In the genomic region with DNA sequence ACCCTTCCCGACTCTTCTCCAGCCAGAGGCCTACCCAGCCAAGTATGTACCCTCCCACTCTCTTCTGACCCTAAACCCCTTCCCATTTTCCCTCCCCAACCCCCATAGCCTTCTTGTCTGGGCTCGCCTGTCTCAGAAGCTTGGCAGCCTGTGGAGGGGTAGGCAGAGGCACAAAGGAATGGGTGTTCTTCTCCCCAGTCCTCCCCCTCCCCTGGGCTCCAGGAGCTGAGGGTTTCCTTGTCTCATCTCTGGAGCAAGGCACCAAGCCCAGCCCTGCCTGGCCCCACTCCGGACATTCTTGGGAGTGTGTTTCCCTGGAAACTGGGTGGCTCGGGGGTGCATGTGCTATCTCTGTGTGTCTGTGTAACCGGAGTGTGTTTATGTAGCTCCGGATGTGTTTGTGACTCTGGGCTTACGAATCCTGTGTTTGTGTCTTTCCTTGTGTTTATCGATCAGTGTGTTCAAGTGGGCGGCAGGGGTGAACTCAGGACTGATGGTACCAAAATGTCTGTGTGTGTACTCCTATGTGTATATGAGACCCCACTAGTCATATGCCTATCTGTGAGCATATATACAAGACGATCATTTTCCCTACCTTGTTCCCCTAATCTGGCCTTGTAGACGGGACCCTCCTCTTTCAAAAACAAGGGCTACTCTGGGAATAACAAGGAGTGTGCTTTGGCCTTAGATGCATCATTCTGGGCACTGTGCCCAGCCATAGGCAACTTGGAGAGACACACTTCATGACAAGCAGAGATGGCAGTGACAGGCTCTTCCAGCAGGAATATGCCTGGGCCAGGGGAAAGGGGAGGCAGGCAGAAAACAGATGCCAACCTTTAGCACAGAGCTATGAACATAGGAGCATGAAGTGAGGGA, we compare ENCODE assay signal across 10 cellular contexts. TPM values are rescaled to one million over a fixed set of nuclear protein-coding genes. Genes with fewer than 3 reads are reported as not detected.
DNase-seq lines count a peak whose midpoint lies in the region; ATAC-seq and TF ChIP-seq lines count a peak whose summit lies in the region.
"Had no signal": no experiment of that assay in that cellular context is flagged by ENCODE, and none has a peak within 500 bp of the region (broad histone marks: within the 10 kb centered on the region; RNA-seq: fewer than 3 reads in every experiment).

No MANE protein-coding gene starts in this region.

- intact Hi-C loops in uterus (cut with DNase I; ENCODE audit: low total_unique reads), result no loop called here
- intact Hi-C loops in activated CD8-positive, alpha-beta T cell treated with anti-CD3 and anti-CD28 coated beads for 36 hours (cut with micrococcal nuclease), result no loop called here

- TF ChIP-seq POLR2A in uterus (IDR thresholded peaks at IDR 0.05), result no peak

- no peak overlapping the region for H3K9ac ChIP-seq in mucosa of rectum (ENCODE audit: low read depth in 1 of 2, low read length in 2 of 2)

- no peaks in the 10 kb centered on the region for H3K9me3 ChIP-seq in mucosa of rectum (ENCODE audit: control insufficient read depth in 2 of 2, low read length in 2 of 2)
- H3K9me3 ChIP-seq in uterus, result no peaks in the 10 kb centered on the region

- peaks cover 14% of the 10 kb centered on the region for H3K27me3 Mint-ChIP-seq in activated CD8-positive, alpha-beta T cell treated with anti-CD3 and anti-CD28 coated beads for 36 hours

- no peak overlapping the region for H3K27ac Mint-ChIP-seq in activated CD8-positive, alpha-beta T cell treated with anti-CD3 and anti-CD28 coated beads for 36 hours

- H3K27ac ChIP-seq in mucosa of rectum (ENCODE audit: low read depth in 2 of 2, low read length in 2 of 2) (peak overlapping the region; percentile 72), uterus (peak overlapping the region; percentile 86 to 90)

- CTCF ChIA-PET in activated CD8-positive, alpha-beta T cell treated with anti-CD3 and anti-CD28 coated beads for 36 hours (lab: Charles Lee), result interaction anchor here (2.2 kb wide), 1 partner anchor 9 kb away, joined by 7 read pairs; no protein-coding TSS in a partner anchor

- peaks cover 9% of the 10 kb centered on the region for H3K4me1 Mint-ChIP-seq in activated CD8-positive, alpha-beta T cell treated with anti-CD3 and anti-CD28 coated beads for 36 hours (ENCODE audit: low read depth)

- H3K4me3 Mint-ChIP-seq in activated CD8-positive, alpha-beta T cell treated with anti-CD3 and anti-CD28 coated beads for 36 hours, result no peak overlapping the region

- H3K27me3 ChIP-seq in mucosa of rectum (ENCODE audit: control insufficient read depth in 2 of 2, insufficient read depth in 2 of 2, low read length in 2 of 2), result peaks cover 0 to 2% of the 10 kb centered on the region in 2 donors
- no peaks in the 10 kb centered on the region for H3K27me3 ChIP-seq in uterus

- DNase-seq in activated effector memory CD4-positive, alpha-beta T cell treated with anti-CD3 and anti-CD28 coated beads, Interleukin-2, amount 50 U/mL, for 16 hours, result peak; percentile 46
- no peak for DNase-seq in activated effector memory CD4-positive, alpha-beta T cell treated with Interleukin-2 at 50 U/mL for 16 hours
- DNase-seq in epithelial cell of esophagus (ENCODE audit: low read depth) (peak; percentile 32), uterus (peak; percentile 66 to 70), activated T-cell treated with anti-CD3 and anti-CD28 coated beads for 4 hours (no peak)
- no peak for DNase-seq in activated CD8-positive, alpha-beta T cell treated with anti-CD3 and anti-CD28 coated beads for 36 hours
- DNase-seq: AML-193, NCI-H1930 had no signal

- TF ChIP-seq CTCF in epithelial cell of esophagus (IDR thresholded peaks at IDR 0.05; ENCODE audit: insufficient read depth, low read depth, low read length, missing control alignments) (no peak), uterus (IDR thresholded peaks at IDR 0.05) (no peak)
- TF ChIP-seq CTCF in activated CD8-positive, alpha-beta T cell treated with anti-CD3 and anti-CD28 coated beads for 36 hours (IDR thresholded peaks at IDR 0.05), result no peak

- no peaks in the 10 kb centered on the region for H3K36me3 Mint-ChIP-seq in activated CD8-positive, alpha-beta T cell treated with anti-CD3 and anti-CD28 coated beads for 36 hours (ENCODE audit: low read depth)

- POLR2A ChIA-PET in activated CD8-positive, alpha-beta T cell treated with anti-CD3 and anti-CD28 coated beads for 36 hours (lab: Charles Lee), result interaction anchor here (0.9 kb wide), 1 partner anchor 21 kb away, joined by 3 read pairs; no protein-coding TSS in a partner anchor

- H3K4me1 ChIP-seq in mucosa of rectum (ENCODE audit: control insufficient read depth in 2 of 2, insufficient read depth in 2 of 2, low read length in 2 of 2) (peaks cover 14 to 17% of the 10 kb centered on the region in 2 donors), uterus (peaks cover 9 to 38% of the 10 kb centered on the region in 2 donors)

- H3K4me3 ChIP-seq in epithelial cell of esophagus (ENCODE audit: low read length) (no peak overlapping the region), mucosa of rectum (ENCODE audit: low read length in 2 of 2) (no peak overlapping the region), uterus (no peak overlapping the region)

- H3K9me3 Mint-ChIP-seq in activated CD8-positive, alpha-beta T cell treated with anti-CD3 and anti-CD28 coated beads for 36 hours, result no peaks in the 10 kb centered on the region

- ATAC-seq in activated CD8-positive, alpha-beta T cell treated with anti-CD3 and anti-CD28 coated beads for 36 hours, result no peak
- ATAC-seq in GM18511 (IDR thresholded peaks at IDR 0.05; ENCODE audit: unreplicated experiment), result no peak

- peaks cover 4 to 7% of the 10 kb centered on the region in 2 donors for H3K36me3 ChIP-seq in mucosa of rectum (ENCODE audit: control insufficient read depth in 2 of 2, insufficient read depth in 2 of 2, low read length in 2 of 2)
- H3K36me3 ChIP-seq in uterus, result no peaks in the 10 kb centered on the region

RNA-seq across cellular contexts. Expression of a gene that starts 10.9 kb away (rescaled TPM):
- total RNA-seq in uterus, result 100 to 1,000 TPM in 3 of 4 donors, 10 to 100 TPM in 1; 53.5 to 517 (median 287) TPM
- total RNA-seq in activated CD8-positive, alpha-beta T cell treated with anti-CD3 and anti-CD28 coated beads for 36 hours, result 1 to 10 TPM; 3.0 to 5.1 TPM

RNA-seq across cellular contexts. Expression of a gene that starts 46.1 kb away (rescaled TPM):
- total RNA-seq in uterus, result 100 to 1,000 TPM in 2 of 4 donors, 10 to 100 TPM in 2; 55.3 to 154 (median 112) TPM
- 100 to 1,000 TPM; 134 to 135 TPM for total RNA-seq in activated CD8-positive, alpha-beta T cell treated with anti-CD3 and anti-CD28 coated beads for 36 hours

RNA-seq across cellular contexts. Expression of a gene that starts 52.6 kb away (rescaled TPM):
- total RNA-seq in uterus, result 10 to 100 TPM; 37.4 to 73.5 (median 58.7) TPM
- total RNA-seq in activated CD8-positive, alpha-beta T cell treated with anti-CD3 and anti-CD28 coated beads for 36 hours, result 10 to 100 TPM; 14.9 to 16.0 TPM

Comparison
In these comparisons a context has a peak if more than half of its experiments do, and no peak if none do; other contexts are left out.
1. DNase-seq: peak in activated effector memory CD4-positive, alpha-beta T cell treated with anti-CD3 and anti-CD28 coated beads, Interleukin-2, amount 50 U/mL, for 16 hours (single experiment), epithelial cell of esophagus (single experiment) and uterus (2 of 2); none in activated effector memory CD4-positive, alpha-beta T cell treated with Interleukin-2 at 50 U/mL for 16 hours (single experiment), activated CD8-positive, alpha-beta T cell treated with anti-CD3 and anti-CD28 coated beads for 36 hours (single experiment) and activated T-cell treated with anti-CD3 and anti-CD28 coated beads for 4 hours (single experiment).
2. RNA of a gene that starts 10.9 kb away (total RNA-seq): 53.5 to 517 TPM in uterus; 3.0 to 5.1 TPM in activated CD8-positive, alpha-beta T cell treated with anti-CD3 and anti-CD28 coated beads for 36 hours; every median in the first group is over 4 times any median in the second.